ENCODE assay signal across 11 cellular contexts in the genomic region with DNA sequence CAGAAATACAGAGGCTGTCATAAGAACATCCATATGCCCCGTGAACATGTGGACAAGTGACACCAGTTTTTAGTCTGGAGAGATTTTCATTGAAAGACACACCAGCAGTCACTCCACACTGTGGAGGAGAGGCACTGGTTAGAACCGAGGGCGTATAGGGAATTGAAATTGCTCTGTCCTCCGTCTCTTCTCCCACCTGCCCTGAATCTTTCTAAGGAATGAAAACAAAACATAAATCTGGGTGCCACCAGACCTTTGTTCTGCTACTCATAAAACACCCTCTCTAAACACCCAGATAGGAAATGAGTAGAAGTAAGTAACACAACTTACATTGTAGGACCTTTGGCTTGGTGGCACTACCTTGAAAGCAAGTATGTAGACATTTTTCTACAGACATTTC. TPM values are rescaled to one million over a fixed set of nuclear protein-coding genes. Genes with fewer than 3 reads are reported as not detected.
DNase-seq lines count a peak whose midpoint lies in the region; ATAC-seq and TF ChIP-seq lines count a peak whose summit lies in the region.
"Had no signal": no experiment of that assay in that cellular context is flagged by ENCODE, and none has a peak within 500 bp of the region (broad histone marks: within the 10 kb centered on the region; RNA-seq: fewer than 3 reads in every experiment).

No MANE protein-coding gene starts in this region.

- intact Hi-C loops in activated B cell treated with CpG ODN at 0.5 μM for 24 hours (cut with micrococcal nuclease) (no loop called here), upper lobe of right lung (cut with DNase I) (no loop called here)

- H3K27ac Mint-ChIP-seq in stimulated activated naive CD8-positive, alpha-beta T cell treated with anti-CD3 and anti-CD28 coated beads, Interleukin-15, Interleukin-2, amounts not matched to agents 100 ng/mL and 50 ng/mL, for 24 hours = no peak overlapping the region
- peak overlapping the region; percentile 26 for H3K27ac Mint-ChIP-seq in activated B cell treated with CpG ODN at 0.5 μM for 24 hours

- H3K9me3 Mint-ChIP-seq in stimulated activated naive CD8-positive, alpha-beta T cell treated with anti-CD3 and anti-CD28 coated beads, Interleukin-15, Interleukin-2, amounts not matched to agents 100 ng/mL and 50 ng/mL, for 24 hours = no peaks in the 10 kb centered on the region
- no peaks in the 10 kb centered on the region for H3K9me3 Mint-ChIP-seq in activated B cell treated with CpG ODN at 0.5 μM for 24 hours

- H3K4me1 ChIP-seq in iPS-20b (ENCODE audit: insufficient read depth, low read length) (peaks cover 16% of the 10 kb centered on the region), upper lobe of right lung (peaks cover 5% of the 10 kb centered on the region)

- H3K9ac ChIP-seq in iPS-20b (ENCODE audit: low read depth, low read length) = no peak overlapping the region

- H3K4me3 ChIP-seq in iPS-20b (ENCODE audit: low read length) (peak overlapping the region; percentile 79; the same call in 1 of the 2 replicates), upper lobe of right lung (peak overlapping the region; percentile 62)

- H3K36me3 Mint-ChIP-seq in stimulated activated naive CD8-positive, alpha-beta T cell treated with anti-CD3 and anti-CD28 coated beads, Interleukin-15, Interleukin-2, amounts not matched to agents 100 ng/mL and 50 ng/mL, for 24 hours (ENCODE audit: low read depth) = no peaks in the 10 kb centered on the region
- H3K36me3 Mint-ChIP-seq in activated B cell treated with CpG ODN at 0.5 μM for 24 hours (ENCODE audit: low read depth) = no peaks in the 10 kb centered on the region

- H3K36me3 ChIP-seq in iPS-20b (ENCODE audit: insufficient read depth, low read depth, low read length) = peaks cover 3% of the 10 kb centered on the region; the same call in 1 of the 2 replicates
- no peaks in the 10 kb centered on the region for H3K36me3 ChIP-seq in upper lobe of right lung

- H3K9me3 ChIP-seq in iPS-20b (ENCODE audit: insufficient read depth, low read depth, low read length) = no peaks in the 10 kb centered on the region
- H3K9me3 ChIP-seq in upper lobe of right lung = no peaks in the 10 kb centered on the region

- CTCF ChIA-PET in activated B cell treated with CpG ODN at 0.5 μM for 24 hours (lab: Charles Lee) = no interaction called here

- POLR2A ChIA-PET in activated B cell treated with CpG ODN at 0.5 μM for 24 hours (lab: Charles Lee) = no interaction called here

- peaks cover 84% of the 10 kb centered on the region for H3K27me3 Mint-ChIP-seq in stimulated activated naive CD8-positive, alpha-beta T cell treated with anti-CD3 and anti-CD28 coated beads, Interleukin-15, Interleukin-2, amounts not matched to agents 100 ng/mL and 50 ng/mL, for 24 hours
- H3K27me3 Mint-ChIP-seq in activated B cell treated with CpG ODN at 0.5 μM for 24 hours = peaks cover 58% of the 10 kb centered on the region

- peak overlapping the region; percentile 66 for H3K4me3 Mint-ChIP-seq in stimulated activated naive CD8-positive, alpha-beta T cell treated with anti-CD3 and anti-CD28 coated beads, Interleukin-15, Interleukin-2, amounts not matched to agents 100 ng/mL and 50 ng/mL, for 24 hours
- peak overlapping the region; percentile 72 for H3K4me3 Mint-ChIP-seq in activated B cell treated with CpG ODN at 0.5 μM for 24 hours

- TF ChIP-seq CTCF in activated B cell treated with CpG ODN at 0.5 μM for 24 hours (IDR thresholded peaks at IDR 0.05) (no peak), upper lobe of right lung (IDR thresholded peaks at IDR 0.05) (no peak)

- peaks cover 13% of the 10 kb centered on the region for H3K4me1 Mint-ChIP-seq in stimulated activated naive CD8-positive, alpha-beta T cell treated with anti-CD3 and anti-CD28 coated beads, Interleukin-15, Interleukin-2, amounts not matched to agents 100 ng/mL and 50 ng/mL, for 24 hours (ENCODE audit: low read depth)
- H3K4me1 Mint-ChIP-seq in activated B cell treated with CpG ODN at 0.5 μM for 24 hours = peaks cover 13% of the 10 kb centered on the region

- ATAC-seq in stimulated activated naive CD8-positive, alpha-beta T cell treated with anti-CD3 and anti-CD28 coated beads, Interleukin-15, Interleukin-2, amounts not matched to agents 100 U/mL and 50 U/mL, for 24 hours = no peak
- ATAC-seq in activated B cell treated with CpG ODN at 0.5 μM for 24 hours (ENCODE audit: low read depth) = no peak
- ATAC-seq in upper lobe of right lung = no peak

- H3K27me3 ChIP-seq in iPS-20b (ENCODE audit: insufficient read depth, low read length) (peaks cover 39% of the 10 kb centered on the region), upper lobe of right lung (peaks cover 24% of the 10 kb centered on the region)

- H3K27ac ChIP-seq in iPS-20b (ENCODE audit: low read length) = no peak overlapping the region
- H3K27ac ChIP-seq in upper lobe of right lung = no peak overlapping the region

- no peak for DNase-seq in stimulated activated naive CD8-positive, alpha-beta T cell treated with anti-CD3 and anti-CD28 coated beads, Interleukin-15, Interleukin-2, amounts not matched to agents 100 U/mL and 50 U/mL, for 24 hours
- DNase-seq in activated B cell treated with CpG ODN at 0.5 μM for 24 hours (no peak), upper lobe of right lung (no peak), T1000 (lab: John Stamatoyannopoulos, UW) (no peak), SW 1271 (lab: John Stamatoyannopoulos, UW) (no peak)
- no peak for DNase-seq in activated CD8-positive, alpha-beta memory T cell treated with anti-CD3 and anti-CD28 coated beads, Interleukin-2, amount 50 U/mL, for 48 hours
- DNase-seq: activated CD4-positive, alpha-beta T cell treated with anti-CD3 and anti-CD28 coated beads, Interleukin-2, amount 50 U/mL, for 4 hours; NCI-H510A had no signal

RNA-seq across cellular contexts. Expression of a gene that starts 37.1 kb away (rescaled TPM):
- 0.51 TPM in 1 of 2 replicates, not detected in the other for total RNA-seq in activated B cell treated with CpG ODN at 0.5 μM for 24 hours
- total RNA-seq in upper lobe of right lung = 47.7 TPM
- total RNA-seq: endothelial cell of umbilical vein had no signal

Comparison
In these comparisons a context has a peak if more than half of its experiments do, and no peak if none do; other contexts are left out.
1. RNA of a gene that starts 37.1 kb away (total RNA-seq): 47.7 TPM in upper lobe of right lung (single experiment); 0.51 TPM in activated B cell treated with CpG ODN at 0.5 μM for 24 hours; every median in the first group is over 10 times any median in the second.